23 cellular contexts compared by ENCODE assay signal in the genomic region with DNA sequence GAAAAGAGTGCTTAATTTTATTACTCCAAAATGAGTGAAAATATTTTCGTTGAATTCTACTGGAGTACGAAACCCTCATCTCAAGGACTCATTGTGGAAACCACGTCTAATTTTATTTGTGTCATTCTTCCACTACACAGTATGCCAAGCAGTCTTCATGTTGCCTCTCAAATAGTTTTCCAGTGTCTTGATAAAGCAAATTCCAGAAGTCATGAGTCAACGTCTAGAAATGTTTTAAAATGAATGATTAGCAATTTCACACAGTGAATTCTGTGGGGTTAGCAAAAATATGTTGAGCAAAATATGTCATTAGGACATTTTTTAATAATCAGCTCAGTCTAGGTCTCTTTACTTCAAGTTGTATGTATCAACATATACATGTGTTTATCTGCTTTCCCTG.
A peak's percentile ranks its signal among the peaks of the same experiment; 100 is the strongest.
DNase-seq lines count a peak whose midpoint lies in the region; ATAC-seq, FAIRE-seq and TF ChIP-seq lines count a peak whose summit lies in the region.
"Had no signal": no experiment of that assay in that cellular context is flagged by ENCODE, and none has a peak within 500 bp of the region (broad histone marks: within the 10 kb centered on the region; RNA-seq: fewer than 3 reads in every experiment).

No MANE protein-coding gene starts in this region.

- H3K9ac ChIP-seq in HepG2 (ENCODE audit: insufficient read depth, low read depth, low read length), result no peak overlapping the region
- no peak overlapping the region for H3K9ac ChIP-seq in adipocyte (ENCODE audit: low read length)

- no peaks in the 10 kb centered on the region for H3K4me1 ChIP-seq in HepG2 (ENCODE audit: insufficient read depth, low read length)
- H3K4me1 ChIP-seq in right lobe of liver, result no peaks in the 10 kb centered on the region
- H3K4me1 ChIP-seq in adipocyte (ENCODE audit: control insufficient read depth, insufficient read depth, low read length), result no peaks in the 10 kb centered on the region
- H3K4me1 ChIP-seq: A549, SJSA1 had no signal

- no peak overlapping the region for H3K27ac Mint-ChIP-seq in activated CD4-positive, alpha-beta T cell treated with anti-CD3 and anti-CD28 coated beads for 36 hours
- H3K27ac Mint-ChIP-seq: activated CD8-positive, alpha-beta T cell treated with anti-CD3 and anti-CD28 coated beads for 36 hours; activated T-cell treated with anti-CD3 and anti-CD28 coated beads, Interleukin-2, amount 50 U/mL, for 24 hours; natural killer cell; WTC11 had no signal

- H3K27ac ChIP-seq in HepG2 (ENCODE audit: extremely low read length, insufficient read depth, low read length), result no peak overlapping the region
- no peak overlapping the region for H3K27ac ChIP-seq in right lobe of liver
- H3K27ac ChIP-seq: A549, SJSA1 had no signal

- H3K4me2 ChIP-seq in HepG2 (ENCODE audit: low read depth, low read length), result no peak overlapping the region
- H3K4me2 ChIP-seq: A549 had no signal

- H3K27me3 ChIP-seq in HepG2 (ENCODE audit: control insufficient read depth in 1 of 2, insufficient read depth in 2 of 2, low read length in 2 of 2) (no peaks in the 10 kb centered on the region), right lobe of liver (no peaks in the 10 kb centered on the region), adipocyte (replicated peaks; ENCODE audit: control insufficient read depth, insufficient read depth, low read length) (no peaks in the 10 kb centered on the region)
- H3K27me3 ChIP-seq: SJSA1 had no signal

- TF ChIP-seq CTCF in HepG2 (CRISPR knock-in tag; IDR thresholded peaks at IDR 0.05) (no peak), right lobe of liver (IDR thresholded peaks at IDR 0.05) (no peak), foreskin fibroblast (IDR thresholded peaks at IDR 0.05; ENCODE audit: low read depth, low read length) (no peak)

- TF ChIP-seq RAD21 in HepG2 (CRISPR knock-in tag; IDR thresholded peaks at IDR 0.05), result no peak

- H3K9me3 ChIP-seq in HepG2 (ENCODE audit: low read length), result no peaks in the 10 kb centered on the region
- H3K9me3 ChIP-seq in right lobe of liver, result no peaks in the 10 kb centered on the region
- no peaks in the 10 kb centered on the region for H3K9me3 ChIP-seq in adipocyte (ENCODE audit: control insufficient read depth, low read length)
- H3K9me3 ChIP-seq: A549, SJSA1 had no signal

- FAIRE-seq in HepG2 (lab: Jason Lieb, UNC), result no peak
- FAIRE-seq: A549, GM18507 had no signal

- ATAC-seq in HepG2 (no peak), right lobe of liver (no peak), HG02840 (IDR thresholded peaks at IDR 0.05; ENCODE audit: low FRiP score, unreplicated experiment) (no peak), HG03097 (IDR thresholded peaks at IDR 0.05; ENCODE audit: low FRiP score, unreplicated experiment) (no peak)
- ATAC-seq in activated CD4-positive, alpha-beta T cell treated with anti-CD3 and anti-CD28 coated beads for 36 hours, result no peak
- ATAC-seq: A549; activated CD8-positive, alpha-beta T cell treated with anti-CD3 and anti-CD28 coated beads for 36 hours; natural killer cell; WTC11 had no signal

- no peak overlapping the region for H2AFZ ChIP-seq in HepG2 (ENCODE audit: low read length)

- no peaks in the 10 kb centered on the region for H3K4me1 Mint-ChIP-seq in activated CD4-positive, alpha-beta T cell treated with anti-CD3 and anti-CD28 coated beads for 36 hours
- H3K4me1 Mint-ChIP-seq: activated naive CD4-positive, alpha-beta T cell treated with anti-CD3 and anti-CD28 coated beads, Interleukin-2, amount 50 U/mL, for 24 hours; natural killer cell; WTC11 had no signal

- no peaks in the 10 kb centered on the region for H3K27me3 Mint-ChIP-seq in activated CD4-positive, alpha-beta T cell treated with anti-CD3 and anti-CD28 coated beads for 36 hours
- H3K27me3 Mint-ChIP-seq: activated CD8-positive, alpha-beta T cell treated with anti-CD3 and anti-CD28 coated beads for 36 hours; activated naive CD4-positive, alpha-beta T cell treated with anti-CD3 and anti-CD28 coated beads, Interleukin-2, amount 50 U/mL, for 24 hours; activated T-cell treated with anti-CD3 and anti-CD28 coated beads, Interleukin-2, amount 50 U/mL, for 24 hours had no signal

- CTCF ChIA-PET in HepG2 (lab: Yijun Ruan, JAX; ENCODE audit: low intra/inter-chr PET ratio, low total read pairs), result no interaction called here
- CTCF ChIA-PET in activated CD4-positive, alpha-beta T cell treated with anti-CD3 and anti-CD28 coated beads for 36 hours (lab: Charles Lee), result interaction anchor here (0.6 kb wide), 1 partner anchor 8 kb away, joined by 3 read pairs; no protein-coding TSS in a partner anchor

- in situ Hi-C loops in HepG2 (cut with HindIII; ENCODE audit: extremely low pct_ligation_motif_present, low pct_unique_long_range_greater_than_20kb), result no loop called here

- DNase-seq in HepG2 (ENCODE audit: low spot score), result no peak
- no peak for DNase-seq in right lobe of liver
- DNase-seq in adipocyte (ENCODE audit: low read depth), result peak; percentile 0
- peak; percentile 52 for DNase-seq in iris pigment epithelial cell (ENCODE audit: low read depth)
- DNase-seq in foreskin fibroblast, result no peak
- no peak for DNase-seq in activated CD4-positive, alpha-beta T cell treated with anti-CD3 and anti-CD28 coated beads for 36 hours
- DNase-seq: activated CD8-positive, alpha-beta T cell treated with anti-CD3 and anti-CD28 coated beads for 36 hours; activated T-cell treated with anti-CD3 and anti-CD28 coated beads, Interleukin-2, amount 50 U/mL, for 24 hours; DMS79; GOT3; natural killer cell; NCI-H1048; NCI-H2107; NCI-H69; stimulated activated CD4-positive, alpha-beta T cell treated with anti-CD3 and anti-CD28 coated beads, Interleukin-12 subunit alpha, Interleukin-12 subunit beta, amount 100 ng/mL, for 4 hours had no signal

- intact Hi-C loops in HepG2 (cut with micrococcal nuclease; ENCODE audit: unreplicated experiment), result no loop called here
- intact Hi-C loops in right lobe of liver (cut with DNase I), result no loop called here
- intact Hi-C loops in activated CD4-positive, alpha-beta T cell treated with anti-CD3 and anti-CD28 coated beads for 36 hours (cut with DNase I, micrococcal nuclease), result no loop called here

- no TSS peak for BruUV-seq in HepG2 (replicated peaks; lab: Mats Ljungman, UMichigan)

- no peak overlapping the region for H3K4me3 Mint-ChIP-seq in activated CD4-positive, alpha-beta T cell treated with anti-CD3 and anti-CD28 coated beads for 36 hours
- H3K4me3 Mint-ChIP-seq: activated CD8-positive, alpha-beta T cell treated with anti-CD3 and anti-CD28 coated beads for 36 hours; activated naive CD4-positive, alpha-beta T cell treated with anti-CD3 and anti-CD28 coated beads, Interleukin-2, amount 50 U/mL, for 24 hours; activated T-cell treated with anti-CD3 and anti-CD28 coated beads, Interleukin-2, amount 50 U/mL, for 24 hours; natural killer cell; WTC11 had no signal

- no peaks in the 10 kb centered on the region for H4K20me1 ChIP-seq in HepG2 (ENCODE audit: insufficient read depth, low read length)

- H3K4me3 ChIP-seq in HepG2 (replicated peaks in 1 of 3; ENCODE audit: insufficient read depth in 1 of 3, low read depth in 2 of 3, low read length in 3 of 3), result no peak overlapping the region
- H3K4me3 ChIP-seq in right lobe of liver, result no peak overlapping the region
- H3K4me3 ChIP-seq in adipocyte (ENCODE audit: low read length), result no peak overlapping the region
- no peak overlapping the region for H3K4me3 ChIP-seq in foreskin fibroblast (ENCODE audit: low read depth in 1 of 2, low read length in 2 of 2)
- H3K4me3 ChIP-seq: A549, lung, SJSA1 had no signal

- POLR2A ChIA-PET in HepG2 (lab: Yijun Ruan, JAX), result no interaction called here
- POLR2A ChIA-PET in activated CD4-positive, alpha-beta T cell treated with anti-CD3 and anti-CD28 coated beads for 36 hours (lab: Charles Lee), result no interaction called here

- peaks cover 20% of the 10 kb centered on the region for H3K9me3 Mint-ChIP-seq in activated CD4-positive, alpha-beta T cell treated with anti-CD3 and anti-CD28 coated beads for 36 hours (ENCODE audit: low read depth)

- no peak for TF ChIP-seq EP300 in HepG2 (IDR thresholded peaks at IDR 0.05; ENCODE audit: low read depth in 2 of 2, low read length in 2 of 2)
- no peak for TF ChIP-seq EP300 in HepG2 (CRISPR knock-in tag; IDR thresholded peaks at IDR 0.05; ENCODE audit: borderline replicate concordance)

- no peaks in the 10 kb centered on the region for H3K36me3 ChIP-seq in HepG2 (replicated peaks in 1 of 2; ENCODE audit: control insufficient read depth in 1 of 2, insufficient read depth in 2 of 2, low read length in 2 of 2)
- no peaks in the 10 kb centered on the region for H3K36me3 ChIP-seq in right lobe of liver
- H3K36me3 ChIP-seq in adipocyte (ENCODE audit: control insufficient read depth, insufficient read depth, low read length, severe bottlenecking), result no peaks in the 10 kb centered on the region
- H3K36me3 ChIP-seq: SJSA1 had no signal

- WGBS in HepG2 (ENCODE audit: low lambda C conversion rate), result 9% methylated on average over 4 of the region's 4 CpGs
- WGBS in right lobe of liver (ENCODE audit: insufficient coverage, low coverage, low lambda C conversion rate, missing lambda C conversion rate), result 55% methylated on average over 4 of the region's 4 CpGs

- no peaks in the 10 kb centered on the region for H3K79me2 ChIP-seq in HepG2 (ENCODE audit: insufficient read depth, low read length)

- TF ChIP-seq POLR2A in HepG2 (IDR thresholded peaks at IDR 0.05; ENCODE audit: insufficient read depth in 1 of 2, low read depth in 2 of 2, low read length in 2 of 2) (no peak), right lobe of liver (IDR thresholded peaks at IDR 0.05) (no peak)

- H3K36me3 Mint-ChIP-seq in activated CD4-positive, alpha-beta T cell treated with anti-CD3 and anti-CD28 coated beads for 36 hours (ENCODE audit: low read depth), result no peaks in the 10 kb centered on the region
- H3K36me3 Mint-ChIP-seq: activated naive CD4-positive, alpha-beta T cell treated with anti-CD3 and anti-CD28 coated beads, Interleukin-2, amount 50 U/mL, for 24 hours had no signal

TF ChIP-seq in HepG2, 621 proteins besides CTCF, POLR2A, EP300 and RAD21:
- TF ChIP-seq, protein P1, sequence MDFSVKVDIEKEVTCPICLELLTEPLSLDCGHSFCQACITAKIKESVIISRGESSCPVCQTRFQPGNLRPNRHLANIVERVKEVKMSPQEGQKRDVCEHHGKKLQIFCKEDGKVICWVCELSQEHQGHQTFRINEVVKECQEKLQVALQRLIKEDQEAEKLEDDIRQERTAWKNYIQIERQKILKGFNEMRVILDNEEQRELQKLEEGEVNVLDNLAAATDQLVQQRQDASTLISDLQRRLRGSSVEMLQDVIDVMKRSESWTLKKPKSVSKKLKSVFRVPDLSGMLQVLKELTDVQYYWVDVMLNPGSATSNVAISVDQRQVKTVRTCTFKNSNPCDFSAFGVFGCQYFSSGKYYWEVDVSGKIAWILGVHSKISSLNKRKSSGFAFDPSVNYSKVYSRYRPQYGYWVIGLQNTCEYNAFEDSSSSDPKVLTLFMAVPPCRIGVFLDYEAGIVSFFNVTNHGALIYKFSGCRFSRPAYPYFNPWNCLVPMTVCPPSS (IDR thresholded peaks at IDR 0.05), result no peak
- 0 out of 2 replicates have a peak, but pooled peaks have one; percentile 16 for TF ChIP-seq MAFF (IDR thresholded peaks at IDR 0.05; ENCODE audit: low read depth, low read length)

Comparison
In these comparisons a context has a peak if more than half of its experiments do, and no peak if none do; other contexts are left out.
1. DNase-seq: peak in adipocyte (single experiment) and iris pigment epithelial cell (single experiment); none in HepG2 (single experiment), right lobe of liver (0 of 3), foreskin fibroblast (0 of 2) and activated CD4-positive, alpha-beta T cell treated with anti-CD3 and anti-CD28 coated beads for 36 hours (single experiment).